8 cellular contexts compared by ENCODE assay signal in the genomic region with DNA sequence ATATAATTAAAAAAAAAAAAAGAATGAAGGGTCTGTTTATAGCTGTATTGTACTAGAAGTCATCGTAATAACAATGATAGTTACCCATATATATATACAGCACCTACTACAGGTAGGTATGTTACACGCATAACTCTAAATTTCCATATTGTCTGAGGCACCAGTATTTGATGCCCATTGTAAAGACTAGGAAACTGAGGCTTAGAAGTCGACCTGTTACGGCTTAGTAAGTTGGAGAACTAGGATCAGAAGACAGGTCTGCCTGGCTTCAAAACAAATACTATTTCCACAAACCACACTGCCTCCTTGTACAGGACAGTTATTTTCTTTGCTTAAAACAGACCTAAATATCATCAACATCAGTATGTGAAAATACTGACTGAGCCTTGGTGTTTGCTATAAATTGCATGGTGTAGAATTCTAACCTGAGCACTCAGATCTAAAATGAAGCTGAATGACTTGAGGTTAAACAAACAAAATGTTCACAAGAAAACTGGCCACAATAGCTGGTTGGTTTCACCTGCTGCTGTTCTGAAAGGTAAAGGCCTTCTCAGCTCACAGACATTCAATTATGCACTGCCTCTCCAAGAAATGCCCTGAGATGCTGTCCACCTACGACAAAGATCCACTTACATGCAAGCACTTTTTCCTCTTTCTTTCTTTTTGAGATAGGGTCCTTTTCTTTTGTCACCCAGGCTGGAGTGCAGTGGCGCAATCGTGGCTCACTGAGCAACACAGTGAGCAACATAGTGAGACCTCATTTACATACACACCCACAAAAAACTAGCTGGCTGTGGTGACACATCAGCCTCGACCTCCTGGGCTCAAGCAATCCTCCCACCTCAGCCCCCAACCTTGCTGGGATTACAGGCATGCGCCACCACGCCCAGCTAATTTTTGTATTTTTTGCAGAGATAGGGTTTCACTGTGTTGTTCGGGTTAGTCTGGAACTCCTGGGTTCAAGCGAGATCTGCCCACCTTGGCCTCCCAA. TPM values are rescaled to one million over a fixed set of nuclear protein-coding genes. Genes with fewer than 3 reads are reported as not detected.
A peak's percentile ranks its signal among the peaks of the same experiment; 100 is the strongest.
DNase-seq lines count a peak whose midpoint lies in the region; ATAC-seq and TF ChIP-seq lines count a peak whose summit lies in the region.

No MANE protein-coding gene starts in this region.

- ATAC-seq in GM21390 (IDR thresholded peaks at IDR 0.05; ENCODE audit: unreplicated experiment) (no peak), GM23338 (no peak), HG03571 (IDR thresholded peaks at IDR 0.05; ENCODE audit: unreplicated experiment) (no peak)

- no peaks in the 10 kb centered on the region for H3K27me3 ChIP-seq in kidney epithelial cell (ENCODE audit: control insufficient read depth, insufficient read depth, low read length)
- H3K27me3 ChIP-seq in GM23338 (ENCODE audit: insufficient read depth): no peaks in the 10 kb centered on the region

- peak overlapping the region; percentile 67 for H3K27ac Mint-ChIP-seq in T-helper 1 cell treated with Interleukin-12 subunit alpha and Interleukin-12 subunit beta and Interleukin-4 antibody, amounts not matched to agents 30 μg/mL and 1 μg/mL, for 36 hours
- H3K27ac Mint-ChIP-seq in GM23338: no peak overlapping the region

- no peak overlapping the region for H2AFZ ChIP-seq in GM23338

- TF ChIP-seq CTCF in kidney epithelial cell (IDR thresholded peaks at IDR 0.05; ENCODE audit: insufficient read depth, low read length, poor library complexity, severe bottlenecking): peak; percentile 20
- TF ChIP-seq CTCF in GM23338 (conservative IDR thresholded peaks at IDR 0.05; ENCODE audit: low read depth in 2 of 2): no peak

- H3K36me3 ChIP-seq in kidney epithelial cell (ENCODE audit: control insufficient read depth, insufficient read depth, low read length) (no peaks in the 10 kb centered on the region), GM23338 (ENCODE audit: insufficient read depth) (no peaks in the 10 kb centered on the region; the same call in 1 of the 2 replicates)

- H3K79me2 ChIP-seq in GM23338 (replicated peaks; ENCODE audit: insufficient read depth): peaks cover 20% of the 10 kb centered on the region

- no peaks in the 10 kb centered on the region for H3F3A ChIP-seq in GM23338 (replicated peaks; ENCODE audit: low read depth)

- H3K4me2 ChIP-seq in GM23338: no peak overlapping the region

- no peak overlapping the region for H3K27ac ChIP-seq in GM23338 (ENCODE audit: low read depth)

- peak overlapping the region; percentile 3 for H3K4me3 Mint-ChIP-seq in T-helper 1 cell treated with Interleukin-12 subunit alpha and Interleukin-12 subunit beta and Interleukin-4 antibody, amounts not matched to agents 30 μg/mL and 1 μg/mL, for 36 hours
- H3K4me3 Mint-ChIP-seq in GM23338: no peak overlapping the region

- H3K4me3 ChIP-seq in kidney epithelial cell (ENCODE audit: low read depth, low read length) (no peak overlapping the region), GM23338 (no peak overlapping the region)

- peaks cover 15% of the 10 kb centered on the region; the same call in 1 of the 2 replicates for H3K4me1 ChIP-seq in GM23338 (ENCODE audit: insufficient read depth)

- H4K20me1 ChIP-seq in GM23338 (replicated peaks; ENCODE audit: insufficient read depth): peaks cover 3% of the 10 kb centered on the region; the same call in 1 of the 2 replicates

- no peaks in the 10 kb centered on the region for H3K9me3 Mint-ChIP-seq in T-helper 1 cell treated with Interleukin-12 subunit alpha and Interleukin-12 subunit beta and Interleukin-4 antibody, amounts not matched to agents 30 μg/mL and 1 μg/mL, for 36 hours
- no peaks in the 10 kb centered on the region for H3K9me3 Mint-ChIP-seq in GM23338

- peak; percentile 15 to 32 for DNase-seq in stimulated activated CD4-positive, alpha-beta T cell treated with anti-CD3 and anti-CD28 coated beads, Interleukin-15, amount 100 ng/mL, for 48 hours (ENCODE audit: low read depth in 2 of 2)
- DNase-seq in stimulated activated CD4-positive, alpha-beta T cell treated with anti-CD3 and anti-CD28 coated beads, Interleukin-4, amount 100 ng/mL, for 4 hours: no peak
- DNase-seq in kidney epithelial cell (ENCODE audit: low read depth) (no peak), GM23338 (ENCODE audit: low spot score) (no peak), NCI-H2029 treated with DMSO at 0.1 percent for 48 hours (lab: John Stamatoyannopoulos, UW) (no peak)

- no peaks in the 10 kb centered on the region for H3K27me3 Mint-ChIP-seq in T-helper 1 cell treated with Interleukin-12 subunit alpha and Interleukin-12 subunit beta and Interleukin-4 antibody, amounts not matched to agents 30 μg/mL and 1 μg/mL, for 36 hours (ENCODE audit: low read depth)
- H3K27me3 Mint-ChIP-seq in GM23338 (ENCODE audit: insufficient read depth, low read depth, poor library complexity): no peaks in the 10 kb centered on the region

- peaks cover 9% of the 10 kb centered on the region for H3K36me3 Mint-ChIP-seq in T-helper 1 cell treated with Interleukin-12 subunit alpha and Interleukin-12 subunit beta and Interleukin-4 antibody, amounts not matched to agents 30 μg/mL and 1 μg/mL, for 36 hours (ENCODE audit: low read depth)
- H3K36me3 Mint-ChIP-seq in GM23338 (ENCODE audit: low read depth): peaks cover 10% of the 10 kb centered on the region; the same call in 1 of the 3 replicates

- no peaks in the 10 kb centered on the region for H3K9me2 ChIP-seq in GM23338 (ENCODE audit: insufficient read depth)

- H3K4me1 Mint-ChIP-seq in T-helper 1 cell treated with Interleukin-12 subunit alpha and Interleukin-12 subunit beta and Interleukin-4 antibody, amounts not matched to agents 30 μg/mL and 1 μg/mL, for 36 hours (ENCODE audit: low read depth): peaks cover 37% of the 10 kb centered on the region
- H3K4me1 Mint-ChIP-seq in GM23338: peaks cover 19% of the 10 kb centered on the region

TF ChIP-seq in GM23338, 12 proteins besides CTCF, POLR2A, EP300 and RAD21 (continues in another document):
- TF ChIP-seq, protein P1, sequence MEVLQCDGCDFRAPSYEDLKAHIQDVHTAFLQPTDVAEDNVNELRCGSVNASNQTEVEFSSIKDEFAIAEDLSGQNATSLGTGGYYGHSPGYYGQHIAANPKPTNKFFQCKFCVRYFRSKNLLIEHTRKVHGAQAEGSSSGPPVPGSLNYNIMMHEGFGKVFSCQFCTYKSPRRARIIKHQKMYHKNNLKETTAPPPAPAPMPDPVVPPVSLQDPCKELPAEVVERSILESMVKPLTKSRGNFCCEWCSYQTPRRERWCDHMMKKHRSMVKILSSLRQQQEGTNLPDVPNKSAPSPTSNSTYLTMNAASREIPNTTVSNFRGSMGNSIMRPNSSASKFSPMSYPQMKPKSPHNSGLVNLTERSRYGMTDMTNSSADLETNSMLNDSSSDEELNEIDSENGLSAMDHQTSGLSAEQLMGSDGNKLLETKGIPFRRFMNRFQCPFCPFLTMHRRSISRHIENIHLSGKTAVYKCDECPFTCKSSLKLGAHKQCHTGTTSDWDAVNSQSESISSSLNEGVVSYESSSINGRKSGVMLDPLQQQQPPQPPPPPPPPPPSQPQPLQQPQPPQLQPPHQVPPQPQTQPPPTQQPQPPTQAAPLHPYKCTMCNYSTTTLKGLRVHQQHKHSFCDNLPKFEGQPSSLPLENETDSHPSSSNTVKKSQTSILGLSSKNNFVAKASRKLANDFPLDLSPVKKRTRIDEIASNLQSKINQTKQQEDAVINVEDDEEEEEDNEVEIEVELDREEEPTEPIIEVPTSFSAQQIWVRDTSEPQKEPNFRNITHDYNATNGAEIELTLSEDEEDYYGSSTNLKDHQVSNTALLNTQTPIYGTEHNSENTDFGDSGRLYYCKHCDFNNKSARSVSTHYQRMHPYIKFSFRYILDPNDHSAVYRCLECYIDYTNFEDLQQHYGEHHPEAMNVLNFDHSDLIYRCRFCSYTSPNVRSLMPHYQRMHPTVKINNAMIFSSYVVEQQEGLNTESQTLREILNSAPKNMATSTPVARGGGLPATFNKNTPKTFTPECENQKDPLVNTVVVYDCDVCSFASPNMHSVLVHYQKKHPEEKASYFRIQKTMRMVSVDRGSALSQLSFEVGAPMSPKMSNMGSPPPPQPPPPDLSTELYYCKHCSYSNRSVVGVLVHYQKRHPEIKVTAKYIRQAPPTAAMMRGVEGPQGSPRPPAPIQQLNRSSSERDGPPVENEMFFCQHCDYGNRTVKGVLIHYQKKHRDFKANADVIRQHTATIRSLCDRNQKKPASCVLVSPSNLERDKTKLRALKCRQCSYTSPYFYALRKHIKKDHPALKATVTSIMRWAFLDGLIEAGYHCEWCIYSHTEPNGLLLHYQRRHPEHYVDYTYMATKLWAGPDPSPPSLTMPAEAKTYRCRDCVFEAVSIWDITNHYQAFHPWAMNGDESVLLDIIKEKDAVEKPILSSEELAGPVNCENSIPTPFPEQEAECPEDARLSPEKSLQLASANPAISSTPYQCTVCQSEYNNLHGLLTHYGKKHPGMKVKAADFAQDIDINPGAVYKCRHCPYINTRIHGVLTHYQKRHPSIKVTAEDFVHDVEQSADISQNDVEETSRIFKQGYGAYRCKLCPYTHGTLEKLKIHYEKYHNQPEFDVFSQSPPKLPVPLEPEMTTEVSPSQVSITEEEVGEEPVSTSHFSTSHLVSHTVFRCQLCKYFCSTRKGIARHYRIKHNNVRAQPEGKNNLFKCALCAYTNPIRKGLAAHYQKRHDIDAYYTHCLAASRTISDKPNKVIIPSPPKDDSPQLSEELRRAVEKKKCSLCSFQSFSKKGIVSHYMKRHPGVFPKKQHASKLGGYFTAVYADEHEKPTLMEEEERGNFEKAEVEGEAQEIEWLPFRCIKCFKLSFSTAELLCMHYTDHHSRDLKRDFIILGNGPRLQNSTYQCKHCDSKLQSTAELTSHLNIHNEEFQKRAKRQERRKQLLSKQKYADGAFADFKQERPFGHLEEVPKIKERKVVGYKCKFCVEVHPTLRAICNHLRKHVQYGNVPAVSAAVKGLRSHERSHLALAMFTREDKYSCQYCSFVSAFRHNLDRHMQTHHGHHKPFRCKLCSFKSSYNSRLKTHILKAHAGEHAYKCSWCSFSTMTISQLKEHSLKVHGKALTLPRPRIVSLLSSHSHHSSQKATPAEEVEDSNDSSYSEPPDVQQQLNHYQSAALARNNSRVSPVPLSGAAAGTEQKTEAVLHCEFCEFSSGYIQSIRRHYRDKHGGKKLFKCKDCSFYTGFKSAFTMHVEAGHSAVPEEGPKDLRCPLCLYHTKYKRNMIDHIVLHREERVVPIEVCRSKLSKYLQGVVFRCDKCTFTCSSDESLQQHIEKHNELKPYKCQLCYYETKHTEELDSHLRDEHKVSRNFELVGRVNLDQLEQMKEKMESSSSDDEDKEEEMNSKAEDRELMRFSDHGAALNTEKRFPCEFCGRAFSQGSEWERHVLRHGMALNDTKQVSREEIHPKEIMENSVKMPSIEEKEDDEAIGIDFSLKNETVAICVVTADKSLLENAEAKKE (CRISPR knock-in tag; IDR thresholded peaks at IDR 0.05): no peak
- TF ChIP-seq ZNF331 (CRISPR knock-in tag; IDR thresholded peaks at IDR 0.05; ENCODE audit: low read depth) (no peak), NANOG (IDR thresholded peaks at IDR 0.05; ENCODE audit: borderline replicate concordance) (no peak)

RNA-seq across cellular contexts. Expression of a gene that starts 35.7 kb away (rescaled TPM):
- total RNA-seq in kidney epithelial cell: 18.6 and 21.4 TPM in 2 replicates
- total RNA-seq in GM23338 (2014; rRNA removed; shearing (Covaris generic)): 10.8 and 11.8 TPM in 2 replicates
- 3.4 and 3.6 TPM in 2 replicates for polyA plus RNA-seq in GM23338 (2016; fragmentation: Nextera tagmentation; extraction: Ambion mirVana)

RNA-seq across cellular contexts. Expression of a gene that starts 58.2 kb away (rescaled TPM):
- not detected in 2 replicates for total RNA-seq in kidney epithelial cell
- total RNA-seq in GM23338 (2014; rRNA removed; shearing (Covaris generic)): not detected in 2 replicates
- polyA plus RNA-seq in GM23338 (2016; fragmentation: Nextera tagmentation; extraction: Ambion mirVana): not detected in 2 replicates

Comparison
In these comparisons a context has a peak if more than half of its experiments do, and no peak if none do; other contexts are left out.
1. DNase-seq: peak in stimulated activated CD4-positive, alpha-beta T cell treated with anti-CD3 and anti-CD28 coated beads, Interleukin-15, amount 100 ng/mL, for 48 hours (2 of 2); none in stimulated activated CD4-positive, alpha-beta T cell treated with anti-CD3 and anti-CD28 coated beads, Interleukin-4, amount 100 ng/mL, for 4 hours (0 of 2), kidney epithelial cell (single experiment), GM23338 (single experiment) and NCI-H2029 treated with DMSO at 0.1 percent for 48 hours (single experiment).